Comparison of ENCODE assay signal across 8 cellular contexts in the genomic region with DNA sequence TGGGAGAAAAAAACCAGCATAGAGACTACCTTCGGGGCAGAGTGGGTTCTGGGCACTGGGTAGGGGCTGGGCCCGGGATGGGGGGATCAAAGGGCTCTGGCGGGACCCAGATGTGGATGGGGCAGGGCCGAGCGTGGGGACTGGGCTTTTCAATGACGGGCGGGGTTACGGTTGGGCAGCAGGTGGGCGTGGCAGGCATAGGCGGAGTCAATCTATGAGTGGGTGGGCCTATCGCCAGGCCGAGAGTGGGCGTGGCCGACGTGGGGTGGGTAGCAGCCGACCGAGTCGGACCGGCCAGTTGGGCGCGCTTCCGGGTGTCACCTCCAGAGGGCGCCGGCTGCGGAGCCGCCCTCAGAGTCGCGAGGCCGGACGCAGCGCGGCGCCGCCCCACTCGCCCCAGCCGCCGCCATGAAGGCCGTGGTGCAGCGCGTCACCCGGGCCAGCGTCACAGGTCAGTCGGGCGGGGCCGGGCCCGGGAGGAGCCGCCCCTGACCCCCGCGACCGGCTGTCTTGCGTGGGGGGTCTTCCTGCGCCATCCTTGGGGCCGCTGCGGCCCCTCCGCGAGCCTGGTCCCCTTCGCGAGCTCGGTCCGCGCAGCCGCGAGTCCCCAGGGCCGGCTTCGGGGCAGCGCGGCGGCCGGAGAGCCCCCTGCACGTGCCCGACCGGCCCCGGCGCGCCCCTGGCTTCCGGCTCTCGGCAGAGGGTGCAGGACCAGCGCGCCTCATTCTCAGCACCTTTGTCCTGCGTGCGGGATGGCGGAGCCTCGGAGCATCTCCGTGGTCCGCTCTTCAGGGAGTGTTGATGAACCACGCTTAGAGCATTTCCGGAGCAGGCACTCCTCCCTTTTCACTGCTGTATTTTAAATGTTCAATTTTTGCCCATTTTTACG. TPM values are rescaled to one million over a fixed set of nuclear protein-coding genes. Genes with fewer than 3 reads are reported as not detected.
A peak's percentile ranks its signal among the peaks of the same experiment; 100 is the strongest.
DNase-seq lines count a peak whose midpoint lies in the region; ATAC-seq and TF ChIP-seq lines count a peak whose summit lies in the region.

A gene with protein sequence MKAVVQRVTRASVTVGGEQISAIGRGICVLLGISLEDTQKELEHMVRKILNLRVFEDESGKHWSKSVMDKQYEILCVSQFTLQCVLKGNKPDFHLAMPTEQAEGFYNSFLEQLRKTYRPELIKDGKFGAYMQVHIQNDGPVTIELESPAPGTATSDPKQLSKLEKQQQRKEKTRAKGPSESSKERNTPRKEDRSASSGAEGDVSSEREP (plus strand): TSS at position 390 of the 889 bp plus-strand sequence. CDS start 19 bp downstream, at position 409.

- peak within 1 kb of the TSS; percentile 59 to 93 (median 88) for H3K4me3 ChIP-seq in liver (ENCODE audit: low read depth in 1 of 3, low read length in 3 of 3)

- H3K4me1 ChIP-seq in liver (ENCODE audit: control insufficient read depth in 4 of 4, insufficient read depth in 4 of 4, low read length in 3 of 4): peaks cover 3 to 9% (median 5%) of the 10 kb centered on the region in 4 donors

- WGBS in liver: under 1% methylated on average over 88 of the region's 88 CpGs

- peaks cover 10% of the 10 kb centered on the region for H3K36me3 Mint-ChIP-seq in dendritic cell treated with granulocyte-macrophage colony-stimulating factor and Interleukin-4, amounts not matched to agents 40 ng/mL and 50 ng/mL, for 4 days (ENCODE audit: low read depth)

- peaks cover 12% of the 10 kb centered on the region for H3K4me1 Mint-ChIP-seq in dendritic cell treated with granulocyte-macrophage colony-stimulating factor and Interleukin-4, amounts not matched to agents 40 ng/mL and 50 ng/mL, for 4 days (ENCODE audit: low read depth)

- peak within 1 kb of the TSS; percentile 38 to 39 for H3K9ac ChIP-seq in liver (ENCODE audit: low read depth in 1 of 2, low read length in 2 of 2)

- intact Hi-C loops in dendritic cell treated with granulocyte-macrophage colony-stimulating factor and Interleukin-4, amounts not matched to agents 40 ng/mL and 50 ng/mL, for 4 days (cut with micrococcal nuclease): loop anchor here (1.0 kb wide), 2 partner anchors 21 to 121 kb away; a partner anchor contains a TSS

- no peaks in the 10 kb centered on the region for H3K9me3 ChIP-seq in liver (ENCODE audit: control insufficient read depth in 4 of 4, low read length in 3 of 4)

- DNase-seq in CD1c-positive myeloid dendritic cell (ENCODE audit: extremely low spot score) (peak; percentile 94), NCI-H526 (lab: John Stamatoyannopoulos, UW) (peak; percentile 61 to 97)
- DNase-seq in activated CD4-positive, alpha-beta T cell treated with anti-CD3 and anti-CD28 coated beads, Interleukin-2, amount 50 U/mL, for 24 hours (ENCODE audit: low read depth in 1 of 2, low spot score in 1 of 2): peak; percentile 63 to 81
- peak; percentile 85 for DNase-seq in stimulated activated CD4-positive, alpha-beta T cell treated with anti-CD3 and anti-CD28 coated beads, Interleukin-4, amount 100 ng/mL, for 1 hour

- H3K27ac ChIP-seq in liver (ENCODE audit: low read depth in 1 of 2, low read length in 2 of 2): peak within 1 kb of the TSS; percentile 18 to 33

- H3K36me3 ChIP-seq in liver (ENCODE audit: control insufficient read depth in 4 of 4, insufficient read depth in 3 of 4, low read depth in 1 of 4, low read length in 3 of 4): no peaks in the 10 kb centered on the region

- peak; percentile 68 for TF ChIP-seq CTCF in liver (IDR thresholded peaks at IDR 0.05; ENCODE audit: low read depth, low read length, missing input control)

- H3K27ac Mint-ChIP-seq in dendritic cell treated with granulocyte-macrophage colony-stimulating factor and Interleukin-4, amounts not matched to agents 40 ng/mL and 50 ng/mL, for 4 days: peak within 1 kb of the TSS; percentile 76

- ATAC-seq in GM19328 (IDR thresholded peaks at IDR 0.05; ENCODE audit: unreplicated experiment): peak; percentile 80
- peak; percentile 84 for ATAC-seq in HG03469 (IDR thresholded peaks at IDR 0.05; ENCODE audit: unreplicated experiment)

- H3K9me3 Mint-ChIP-seq in dendritic cell treated with granulocyte-macrophage colony-stimulating factor and Interleukin-4, amounts not matched to agents 40 ng/mL and 50 ng/mL, for 4 days: no peaks in the 10 kb centered on the region

- peak within 1 kb of the TSS; percentile 83 for H3K4me3 Mint-ChIP-seq in dendritic cell treated with granulocyte-macrophage colony-stimulating factor and Interleukin-4, amounts not matched to agents 40 ng/mL and 50 ng/mL, for 4 days

- no peaks in the 10 kb centered on the region for H3K27me3 ChIP-seq in liver (ENCODE audit: control insufficient read depth in 4 of 4, insufficient read depth in 4 of 4, low read length in 3 of 4)

- TF ChIP-seq RAD21 in liver (IDR thresholded peaks at IDR 0.05): no peak

- H3K27me3 Mint-ChIP-seq in dendritic cell treated with granulocyte-macrophage colony-stimulating factor and Interleukin-4, amounts not matched to agents 40 ng/mL and 50 ng/mL, for 4 days: peaks cover 5% of the 10 kb centered on the region

TF ChIP-seq in liver, 16 proteins besides CTCF, POLR2A, EP300 and RAD21:
- TF ChIP-seq, protein P1, sequence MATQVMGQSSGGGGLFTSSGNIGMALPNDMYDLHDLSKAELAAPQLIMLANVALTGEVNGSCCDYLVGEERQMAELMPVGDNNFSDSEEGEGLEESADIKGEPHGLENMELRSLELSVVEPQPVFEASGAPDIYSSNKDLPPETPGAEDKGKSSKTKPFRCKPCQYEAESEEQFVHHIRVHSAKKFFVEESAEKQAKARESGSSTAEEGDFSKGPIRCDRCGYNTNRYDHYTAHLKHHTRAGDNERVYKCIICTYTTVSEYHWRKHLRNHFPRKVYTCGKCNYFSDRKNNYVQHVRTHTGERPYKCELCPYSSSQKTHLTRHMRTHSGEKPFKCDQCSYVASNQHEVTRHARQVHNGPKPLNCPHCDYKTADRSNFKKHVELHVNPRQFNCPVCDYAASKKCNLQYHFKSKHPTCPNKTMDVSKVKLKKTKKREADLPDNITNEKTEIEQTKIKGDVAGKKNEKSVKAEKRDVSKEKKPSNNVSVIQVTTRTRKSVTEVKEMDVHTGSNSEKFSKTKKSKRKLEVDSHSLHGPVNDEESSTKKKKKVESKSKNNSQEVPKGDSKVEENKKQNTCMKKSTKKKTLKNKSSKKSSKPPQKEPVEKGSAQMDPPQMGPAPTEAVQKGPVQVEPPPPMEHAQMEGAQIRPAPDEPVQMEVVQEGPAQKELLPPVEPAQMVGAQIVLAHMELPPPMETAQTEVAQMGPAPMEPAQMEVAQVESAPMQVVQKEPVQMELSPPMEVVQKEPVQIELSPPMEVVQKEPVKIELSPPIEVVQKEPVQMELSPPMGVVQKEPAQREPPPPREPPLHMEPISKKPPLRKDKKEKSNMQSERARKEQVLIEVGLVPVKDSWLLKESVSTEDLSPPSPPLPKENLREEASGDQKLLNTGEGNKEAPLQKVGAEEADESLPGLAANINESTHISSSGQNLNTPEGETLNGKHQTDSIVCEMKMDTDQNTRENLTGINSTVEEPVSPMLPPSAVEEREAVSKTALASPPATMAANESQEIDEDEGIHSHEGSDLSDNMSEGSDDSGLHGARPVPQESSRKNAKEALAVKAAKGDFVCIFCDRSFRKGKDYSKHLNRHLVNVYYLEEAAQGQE (IDR thresholded peaks at IDR 0.05): no peak
- TF ChIP-seq JUND (IDR thresholded peaks at IDR 0.05) (no peak), SP1 (IDR thresholded peaks at IDR 0.05) (peak; percentile 12), GABPA (IDR thresholded peaks at IDR 0.05 in 1 of 2, conservative IDR thresholded peaks at IDR 0.05 in 1 of 2) (peak; percentile 58 to 66)
TF ChIP-seq in liver: peak in this region for 2.

RNA-seq across cellular contexts. Expression of the gene that starts here (rescaled TPM):
- total RNA-seq in liver: 10 to 100 TPM in 1 of 2 donors, 1 to 10 TPM in 1; 7.8 to 11.3 TPM
- 10 to 100 TPM in 1 of 2 donors, 1 to 10 TPM in 1; 9.4 to 10.8 TPM for polyA plus RNA-seq in liver

Comparison
In these comparisons a context has a peak if more than half of its experiments do, and no peak if none do; other contexts are left out.
1. Peak in every context shown above with its lines: DNase-seq, ATAC-seq, H3K4me3 ChIP-seq and H3K27ac ChIP-seq.